Comparison of ENCODE assay signal across 8 cellular contexts in genomic region chr19:52296773-52297600, GRCh38. TPM values are rescaled to one million over a fixed set of nuclear protein-coding genes. Genes with fewer than 3 reads are reported as not detected.
A peak's percentile ranks its signal among the peaks of the same experiment; 100 is the strongest.
DNase-seq lines count a peak whose midpoint lies in the region; ATAC-seq and TF ChIP-seq lines count a peak whose summit lies in the region.

TSS of gene ZNF480 (plus strand) at chr19:52297169. CDS start at chr19:52300413, 3,244 bp downstream.

- POLR2A ChIA-PET in Panc1 (lab: Charles Lee), result no interaction called here

- CTCF ChIA-PET in Panc1 (lab: Charles Lee), result interaction anchor here (0.6 kb wide), 1 partner anchor 225 kb away, joined by 4 read pairs; no protein-coding TSS in a partner anchor

- DNase-seq in AG09309 (ENCODE audit: low read depth) (peak; percentile 13), GM19238 (ENCODE audit: insufficient read length, low spot score) (peak; percentile 54), KG1 (lab: John Stamatoyannopoulos, UW) (peak; percentile 68), Panc1 (ENCODE audit: low read depth, low spot score) (peak; percentile 8), esophagus squamous epithelium (lab: John Stamatoyannopoulos, UW) (peak; percentile 42)
- DNase-seq in activated T-cell treated with anti-CD3 and anti-CD28 coated beads, Interleukin-2, amount 50 U/mL, for 72 hours, result peak; percentile 74
- peak; percentile 84 for DNase-seq in stimulated activated CD8-positive, alpha-beta memory T cell treated with anti-CD3 and anti-CD28 coated beads, Interleukin-4, amount 100 ng/mL, for 48 hours

- H3K36me3 ChIP-seq in Panc1 (ENCODE audit: control insufficient read depth, insufficient read depth, low read length) (no peaks in the 10 kb centered on the region; the same call in none of the 2 replicates), esophagus squamous epithelium (peaks cover 0 to 41% (median 11%) of the 10 kb centered on the region in 3 donors), muscle layer of duodenum (ENCODE audit: control insufficient read depth in 1 of 2, insufficient read depth in 2 of 2, low read length in 2 of 2) (peaks cover 17 to 32% of the 10 kb centered on the region in 2 donors)

- in situ Hi-C loops in Panc1 (cut with HindIII; ENCODE audit: low pct_unique_long_range_greater_than_20kb, low sequenced_read_pairs), result no loop called here

- no peaks in the 10 kb centered on the region for H3K27me3 Mint-ChIP-seq in activated T-cell treated with anti-CD3 and anti-CD28 coated beads, Interleukin-2, amount 50 U/mL, for 72 hours (ENCODE audit: low read depth)

- H3K4me3 ChIP-seq in AG09309 (ENCODE audit: control insufficient read depth, low read depth, low read length), result peak within 1 kb of the TSS; percentile 87
- H3K4me3 ChIP-seq in Panc1 (ENCODE audit: low read depth in 2 of 2, low read length in 2 of 2), result peak within 1 kb of the TSS; percentile 89 to 92
- peak within 1 kb of the TSS; percentile 77 to 94 (median 82) for H3K4me3 ChIP-seq in esophagus squamous epithelium
- peak within 1 kb of the TSS; percentile 79 to 91 for H3K4me3 ChIP-seq in muscle layer of duodenum (ENCODE audit: low read depth in 1 of 2, low read length in 2 of 2)

- peak in 2 of 4 donors; percentile 41 to 52 for TF ChIP-seq POLR2A in esophagus squamous epithelium (IDR thresholded peaks at IDR 0.05)

- H3K27ac ChIP-seq in Panc1 (ENCODE audit: low read length) (peak within 1 kb of the TSS; percentile 85), esophagus squamous epithelium (peak within 1 kb of the TSS; percentile 86 to 95 (median 92)), muscle layer of duodenum (ENCODE audit: low read length) (peak within 1 kb of the TSS; percentile 97)

- H3K9me3 ChIP-seq in Panc1 (ENCODE audit: control insufficient read depth, insufficient read depth, low read depth, low read length) (peaks cover 9% of the 10 kb centered on the region; the same call in 1 of the 2 replicates), esophagus squamous epithelium (peaks cover 0 to 43% (median 6%) of the 10 kb centered on the region in 3 donors), muscle layer of duodenum (ENCODE audit: control insufficient read depth in 1 of 2, low read length in 2 of 2) (peaks cover 0 to 5% of the 10 kb centered on the region in 2 donors)

- H3K36me3 Mint-ChIP-seq in activated T-cell treated with anti-CD3 and anti-CD28 coated beads, Interleukin-2, amount 50 U/mL, for 72 hours (ENCODE audit: insufficient read depth in 2 of 2), result peaks cover 35 to 59% of the 10 kb centered on the region in 2 donors

- peaks cover 20% of the 10 kb centered on the region in 2 donors for H3K9me3 Mint-ChIP-seq in activated T-cell treated with anti-CD3 and anti-CD28 coated beads, Interleukin-2, amount 50 U/mL, for 72 hours

- H3K4me1 ChIP-seq in Panc1 (ENCODE audit: control insufficient read depth, insufficient read depth, low read length) (no peaks in the 10 kb centered on the region), esophagus squamous epithelium (peaks cover 7 to 22% (median 13%) of the 10 kb centered on the region in 3 donors), muscle layer of duodenum (ENCODE audit: control insufficient read depth in 1 of 2, insufficient read depth in 2 of 2, low read length in 2 of 2) (peaks cover 0 to 6% of the 10 kb centered on the region in 2 donors)

- peak; percentile 34 for TF ChIP-seq CTCF in AG09309 (IDR thresholded peaks at IDR 0.05; ENCODE audit: control insufficient read depth, insufficient read depth, low read depth, low read length, missing control alignments)
- TF ChIP-seq CTCF in Panc1 (IDR thresholded peaks at IDR 0.05), result no peak
- peak in 2 of 6 experiments; percentile 26 to 35 for TF ChIP-seq CTCF in esophagus squamous epithelium (IDR thresholded peaks at IDR 0.05)

- H3K4me3 Mint-ChIP-seq in activated T-cell treated with anti-CD3 and anti-CD28 coated beads, Interleukin-2, amount 50 U/mL, for 72 hours, result peak within 1 kb of the TSS; percentile 94 to 95

- no peaks in the 10 kb centered on the region for H3K27me3 ChIP-seq in Panc1 (ENCODE audit: control insufficient read depth, insufficient read depth, low read length)
- H3K27me3 ChIP-seq in esophagus squamous epithelium, result no peaks in the 10 kb centered on the region
- H3K27me3 ChIP-seq in muscle layer of duodenum (ENCODE audit: low read depth, low read length), result no peaks in the 10 kb centered on the region

- peak within 1 kb of the TSS; percentile 97 for H3K27ac Mint-ChIP-seq in activated T-cell treated with anti-CD3 and anti-CD28 coated beads, Interleukin-2, amount 50 U/mL, for 72 hours

- H3K4me1 Mint-ChIP-seq in activated T-cell treated with anti-CD3 and anti-CD28 coated beads, Interleukin-2, amount 50 U/mL, for 72 hours (ENCODE audit: low read depth), result peaks cover 23% of the 10 kb centered on the region

- WGBS in esophagus squamous epithelium, 2 donors, result 0 to 1% methylated on average over 17 to 29 of the region's 75 CpGs

- TSS peak; percentile 71 for BruUV-seq in Panc1 (replicated peaks; lab: Mats Ljungman, UMichigan)

- intact Hi-C loops in Panc1 (cut with micrococcal nuclease; ENCODE audit: unreplicated experiment), result no loop called here
- intact Hi-C loops in esophagus squamous epithelium (cut with DNase I), result no loop called here

- ATAC-seq in Panc1, result peak; percentile 90
- peak; percentile 93 to 94 for ATAC-seq in activated T-cell treated with anti-CD3 and anti-CD28 coated beads, Interleukin-2, amount 50 U/mL, for 72 hours (replicated peaks in 1 of 2)

RNA-seq across cellular contexts. Expression of gene ZNF480, which starts in this region (rescaled TPM):
- total RNA-seq in Panc1 (2021; ENCODE audit: unreplicated experiment), result 11.5 TPM
- 10.4 TPM for polyA plus RNA-seq in Panc1 (2012; ENCODE audit: insufficient read length)
- total RNA-seq in activated T-cell treated with anti-CD3 and anti-CD28 coated beads, Interleukin-2, amount 50 U/mL, for 72 hours, result 1 to 10 TPM; 5.6 to 10.0 TPM
- 1 to 10 TPM; 4.8 to 9.2 (median 6.8) TPM for total RNA-seq in esophagus squamous epithelium

Comparison
In these comparisons a context has a peak if more than half of its experiments do, and no peak if none do; other contexts are left out.
1. Peak in every context shown above with its lines: DNase-seq, ATAC-seq, H3K4me3 ChIP-seq and H3K27ac ChIP-seq.
2. DNase-seq: peak in every context shown above with its lines; median percentile 84 in stimulated activated CD8-positive, alpha-beta memory T cell treated with anti-CD3 and anti-CD28 coated beads, Interleukin-4, amount 100 ng/mL, for 48 hours; 74 in activated T-cell treated with anti-CD3 and anti-CD28 coated beads, Interleukin-2, amount 50 U/mL, for 72 hours; 68 in KG1; 54 in GM19238; 42 in esophagus squamous epithelium; 13 in AG09309; 8 in Panc1.